Comparison of ENCODE assay signal across 18 cellular contexts in genomic region chr10:69516548-69517195, GRCh38. TPM values are rescaled to one million over a fixed set of nuclear protein-coding genes. Genes with fewer than 3 reads are reported as not detected.
A peak's percentile ranks its signal among the peaks of the same experiment; 100 is the strongest.
DNase-seq lines count a peak whose midpoint lies in the region; ATAC-seq, FAIRE-seq and TF ChIP-seq lines count a peak whose summit lies in the region.
"Had no signal": no experiment of that assay in that cellular context is flagged by ENCODE, and none has a peak within 500 bp of the region (broad histone marks: within the 10 kb centered on the region; RNA-seq: fewer than 3 reads in every experiment).

No MANE protein-coding gene starts in this region.

- POLR2A ChIA-PET in GM10248 (lab: Yijun Ruan, JAX), result no interaction called here

- DNase-seq in GM10248 (ENCODE audit: extremely low spot score) (peak; percentile 7), fibroblast of gingiva (ENCODE audit: low read depth) (peak; percentile 0), mucosa of descending colon (no peak), urothelium cell line (ENCODE audit: low spot score) (peak; percentile 4), mucosa of gallbladder (ENCODE audit: low spot score) (no peak), progenitor cell of endocrine pancreas (ENCODE audit: low spot score, unreplicated experiment) (no peak)
- DNase-seq in activated CD4-positive, alpha-beta T cell treated with anti-CD3 and anti-CD28 coated beads, Interleukin-2, amount 10 ng/mL, durations not matched to agents 24 days and 14 days, result no peak
- DNase-seq: GOT3, HFFc6 had no signal

- no peaks in the 10 kb centered on the region for H3K36me3 ChIP-seq in mucosa of descending colon (ENCODE audit: low read depth)

- no peaks in the 10 kb centered on the region for H3K4me1 Mint-ChIP-seq in activated CD4-positive, alpha-beta T cell treated with anti-CD3 and anti-CD28 coated beads, Interleukin-2, amount 10 ng/mL, durations not matched to agents 24 days and 14 days
- no peaks in the 10 kb centered on the region for H3K4me1 Mint-ChIP-seq in progenitor cell of endocrine pancreas (ENCODE audit: low read depth)

- no peaks in the 10 kb centered on the region for H3K36me3 Mint-ChIP-seq in activated CD4-positive, alpha-beta T cell treated with anti-CD3 and anti-CD28 coated beads, Interleukin-2, amount 10 ng/mL, durations not matched to agents 24 days and 14 days (ENCODE audit: low read depth)
- no peaks in the 10 kb centered on the region for H3K36me3 Mint-ChIP-seq in progenitor cell of endocrine pancreas (ENCODE audit: insufficient read depth)

- H3K27ac Mint-ChIP-seq in activated CD4-positive, alpha-beta T cell treated with anti-CD3 and anti-CD28 coated beads, Interleukin-2, amount 10 ng/mL, durations not matched to agents 24 days and 14 days, result no peak overlapping the region
- H3K27ac Mint-ChIP-seq in progenitor cell of endocrine pancreas, result no peak overlapping the region
- H3K27ac Mint-ChIP-seq: CD4-positive, alpha-beta T cell; HFFc6 had no signal

- no peak for TF ChIP-seq CTCF in GM10248 (IDR thresholded peaks at IDR 0.05; ENCODE audit: control extremely low read depth, extremely low read depth, low read depth, missing control alignments)
- TF ChIP-seq CTCF in mucosa of descending colon (IDR thresholded peaks at IDR 0.05), result no peak
- no peak for TF ChIP-seq CTCF in progenitor cell of endocrine pancreas (IDR thresholded peaks at IDR 0.05; ENCODE audit: unreplicated experiment)

- no peaks in the 10 kb centered on the region for H3K9me3 Mint-ChIP-seq in activated CD4-positive, alpha-beta T cell treated with anti-CD3 and anti-CD28 coated beads, Interleukin-2, amount 10 ng/mL, durations not matched to agents 24 days and 14 days
- H3K9me3 Mint-ChIP-seq in progenitor cell of endocrine pancreas (ENCODE audit: low read depth), result no peaks in the 10 kb centered on the region
- H3K9me3 Mint-ChIP-seq: CD4-positive, alpha-beta T cell; HFFc6 had no signal

- intact Hi-C loops in mucosa of descending colon (cut with DNase I, micrococcal nuclease), result loop anchor here (5.0 to 10.0 kb wide), 2 partner anchors 126 to 272 kb away; no protein-coding TSS in a partner anchor
- intact Hi-C loops in activated CD4-positive, alpha-beta T cell treated with anti-CD3 and anti-CD28 coated beads, Interleukin-2, amount 10 ng/mL, durations not matched to agents 24 days and 14 days (cut with micrococcal nuclease), result loop anchor here (10.0 kb wide), 1 partner anchor 398 kb away; no protein-coding TSS in a partner anchor

- H3K4me3 Mint-ChIP-seq in activated CD4-positive, alpha-beta T cell treated with anti-CD3 and anti-CD28 coated beads, Interleukin-2, amount 10 ng/mL, durations not matched to agents 24 days and 14 days, result no peak overlapping the region
- no peak overlapping the region for H3K4me3 Mint-ChIP-seq in progenitor cell of endocrine pancreas (ENCODE audit: low read depth)
- H3K4me3 Mint-ChIP-seq: CD4-positive, alpha-beta T cell; HFFc6 had no signal

- no peaks in the 10 kb centered on the region for H3K9me3 ChIP-seq in mucosa of descending colon
- H3K9me3 ChIP-seq: A549, Caco-2 had no signal

- ATAC-seq in mucosa of descending colon, result peak; percentile 22

- peaks cover 30% of the 10 kb centered on the region for H3K27me3 Mint-ChIP-seq in activated CD4-positive, alpha-beta T cell treated with anti-CD3 and anti-CD28 coated beads, Interleukin-2, amount 10 ng/mL, durations not matched to agents 24 days and 14 days
- H3K27me3 Mint-ChIP-seq in progenitor cell of endocrine pancreas, result peaks cover 13% of the 10 kb centered on the region

- peak; percentile 9 for FAIRE-seq in urothelium cell line (lab: Jason Lieb, UNC)
- FAIRE-seq: A549, D721Med, G401.6, GM12892, GM18507, HepG2, HTR-8/SVneo had no signal

- CTCF ChIA-PET in GM10248 (lab: Yijun Ruan, JAX), result interaction anchor here (1.2 to 5.6 kb wide), 17 partner anchors 10 to 201 kb away, joined by 3 to 108 read pairs (median 7); partner anchors contain the start of gene FAM241B

- H3K4me1 ChIP-seq in mucosa of descending colon (ENCODE audit: low read depth), result no peaks in the 10 kb centered on the region
- H3K4me1 ChIP-seq: A549, Caco-2 had no signal

- no peak overlapping the region for H3K4me3 ChIP-seq in mucosa of descending colon
- H3K4me3 ChIP-seq: A549 had no signal

RNA-seq across cellular contexts. Expression of gene NEUROG3, which starts 56.5 kb away (rescaled TPM):
- total RNA-seq in mucosa of descending colon, result 1 to 10 TPM in 1 of 3 donors, under 1 TPM in 2; 0.35 to 6.7 (median 0.78) TPM
- total RNA-seq in activated CD4-positive, alpha-beta T cell treated with anti-CD3 and anti-CD28 coated beads, Interleukin-2, amount 10 ng/mL, durations not matched to agents 24 days and 14 days, result not detected in 2 replicates
- not detected for total RNA-seq in mucosa of gallbladder
- 7.2 and 7.3 TPM in 2 replicates for total RNA-seq in progenitor cell of endocrine pancreas
- total RNA-seq: Caco-2; CD4-positive, alpha-beta T cell; HepG2; HFFc6 had no signal

Comparison
In these comparisons a context has a peak if more than half of its experiments do, and no peak if none do; other contexts are left out.
1. DNase-seq: peak in GM10248 (single experiment), fibroblast of gingiva (single experiment) and urothelium cell line (single experiment); none in mucosa of descending colon (0 of 3), activated CD4-positive, alpha-beta T cell treated with anti-CD3 and anti-CD28 coated beads, Interleukin-2, amount 10 ng/mL, durations not matched to agents 24 days and 14 days (single experiment), mucosa of gallbladder (single experiment) and progenitor cell of endocrine pancreas (single experiment).